In the genomic region with DNA sequence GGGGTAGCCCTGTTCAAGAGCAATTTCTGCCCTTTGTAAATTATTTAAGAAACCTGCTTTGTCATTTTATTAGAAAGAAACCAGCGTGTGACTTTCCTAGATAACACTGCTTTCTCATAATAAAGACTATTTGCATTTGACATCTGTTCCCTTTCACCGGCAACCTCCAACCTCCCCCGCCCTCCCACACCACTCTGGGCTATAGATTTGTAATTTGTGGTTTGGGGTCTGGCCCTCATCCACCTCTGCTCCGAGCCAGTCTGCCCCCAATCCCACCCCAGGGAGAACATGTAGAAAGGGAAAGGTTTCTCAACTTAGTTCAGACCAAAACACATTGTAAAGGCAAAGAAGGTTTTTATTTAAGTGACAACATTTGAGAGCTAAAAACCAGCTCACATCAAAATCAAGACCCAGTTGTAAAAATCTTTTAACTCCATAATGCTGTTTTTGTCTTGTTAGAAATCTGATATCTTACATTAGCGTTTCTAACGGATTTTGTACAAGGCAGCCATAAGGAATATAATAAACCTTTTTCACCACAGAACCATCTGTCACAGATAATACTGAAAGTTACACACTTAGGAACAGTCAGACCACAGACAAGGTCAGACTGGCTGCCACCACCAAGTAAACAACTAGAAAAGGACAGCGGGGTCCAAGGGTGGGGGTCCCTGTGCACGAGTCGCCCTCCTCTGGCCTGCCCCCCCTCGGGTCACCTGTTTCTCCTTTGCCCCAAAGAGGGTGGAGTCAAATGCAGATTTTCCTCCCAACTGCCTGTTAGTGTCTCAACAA, we compare ENCODE assay signal across 21 cellular contexts. TPM values are rescaled to one million over a fixed set of nuclear protein-coding genes. Genes with fewer than 3 reads are reported as not detected.
DNase-seq lines count a peak whose midpoint lies in the region; ATAC-seq, FAIRE-seq and TF ChIP-seq lines count a peak whose summit lies in the region.
"Had no signal": no experiment of that assay in that cellular context is flagged by ENCODE, and none has a peak within 500 bp of the region (broad histone marks: within the 10 kb centered on the region; RNA-seq: fewer than 3 reads in every experiment).

No MANE protein-coding gene starts in this region.

- H3K27ac ChIP-seq in K562 (ENCODE audit: extremely low read depth, low read depth, low read length) (no peak overlapping the region), osteoblast (ENCODE audit: low read depth, low read length) (no peak overlapping the region), substantia nigra (ENCODE audit: low read depth, low read length, poor library complexity, severe bottlenecking) (no peak overlapping the region)
- H3K27ac ChIP-seq: foreskin keratinocyte, neutrophil, SK-N-MC had no signal

- no peak overlapping the region for H2AFZ ChIP-seq in K562 (ENCODE audit: low read depth, low read length)
- no peak overlapping the region for H2AFZ ChIP-seq in osteoblast (ENCODE audit: low read length)

- no peaks in the 10 kb centered on the region for H3K27me3 ChIP-seq in K562 (ENCODE audit: control insufficient read depth in 2 of 2, insufficient read depth in 2 of 2, low read length in 2 of 2)
- peaks cover 4% of the 10 kb centered on the region for H3K27me3 ChIP-seq in osteoblast (ENCODE audit: insufficient read depth, low read length)

- H4K20me1 ChIP-seq in K562 (replicated peaks; ENCODE audit: control insufficient read depth, insufficient read depth, low read length) (no peaks in the 10 kb centered on the region), osteoblast (ENCODE audit: insufficient read depth, low read length) (no peaks in the 10 kb centered on the region)

- intact Hi-C loops in K562 (cut with micrococcal nuclease) = loop anchor here (10.0 kb wide), 1 partner anchor 194 kb away; a partner anchor contains a TSS

- ATAC-seq in K562 = no peak
- ATAC-seq: activated CD8-positive, alpha-beta T cell treated with anti-CD3 and anti-CD28 coated beads for 36 hours; foreskin keratinocyte had no signal

- H3K9me1 ChIP-seq in K562 (ENCODE audit: control insufficient read depth, insufficient read depth, low read length) = no peaks in the 10 kb centered on the region

- H3K4me2 ChIP-seq in K562 (ENCODE audit: insufficient read depth, low read length) = no peak overlapping the region
- H3K4me2 ChIP-seq in osteoblast (ENCODE audit: insufficient read depth, low read length) = no peak overlapping the region

- WGBS in K562 (ENCODE audit: insufficient coverage, low coverage, missing lambda C conversion rate) = 4% methylated on average over 9 of the region's 10 CpGs

- no peaks in the 10 kb centered on the region for H3K9me3 ChIP-seq in K562 (replicated peaks; ENCODE audit: control insufficient read depth, insufficient read depth, low read depth, low read length)
- H3K9me3 ChIP-seq in osteoblast (ENCODE audit: low read depth, low read length) = no peaks in the 10 kb centered on the region
- H3K9me3 ChIP-seq: neutrophil had no signal

- no peaks in the 10 kb centered on the region for H3K36me3 ChIP-seq in K562 (ENCODE audit: control insufficient read depth, insufficient read depth, low read length)
- peaks cover 17% of the 10 kb centered on the region for H3K36me3 ChIP-seq in osteoblast (ENCODE audit: insufficient read depth, low read length)

- no peak overlapping the region; a peak in 1 of 4 replicates for H3K9ac ChIP-seq in K562 (ENCODE audit: insufficient read depth in 1 of 2, low read depth in 2 of 2, low read length in 2 of 2)

- no peaks in the 10 kb centered on the region for H3K79me2 ChIP-seq in K562 (ENCODE audit: control insufficient read depth, insufficient read depth, low read length)
- no peaks in the 10 kb centered on the region for H3K79me2 ChIP-seq in osteoblast (ENCODE audit: insufficient read depth, low read length)

- POLR2A ChIA-PET in K562 (lab: Yijun Ruan, JAX) = interaction anchor here (0.6 kb wide), 1 partner anchor 52 kb away, joined by 3 read pairs; no protein-coding TSS in a partner anchor

- FAIRE-seq in GM18507 (lab: Jason Lieb, UNC) (peak; percentile 53), K562 (lab: Jason Lieb, UNC) (no peak)

- in situ Hi-C loops in K562 (cut with MboI) = no loop called here

- TF ChIP-seq CTCF in K562 (IDR thresholded peaks at IDR 0.05 in 2 of 3, conservative IDR thresholded peaks at IDR 0.05 in 1 of 3; ENCODE audit: insufficient read depth in 2 of 3, low read depth in 1 of 3, low read length in 3 of 3) = no peak
- TF ChIP-seq CTCF in osteoblast (IDR thresholded peaks at IDR 0.05; ENCODE audit: extremely low read depth, low read depth, low read length) = no peak

- H3K4me1 ChIP-seq in K562 (replicated peaks in 1 of 2; ENCODE audit: control insufficient read depth in 2 of 2, insufficient read depth in 2 of 2, low read length in 2 of 2) (peaks cover 6 to 17% of the 10 kb centered on the region in 2 experiments; a peak in 4 of 5 replicates), osteoblast (ENCODE audit: insufficient read depth, low read length) (peaks cover 7% of the 10 kb centered on the region)
- H3K4me1 ChIP-seq: foreskin keratinocyte had no signal

- TF ChIP-seq POLR2A in K562 (conservative IDR thresholded peaks at IDR 0.05) = no peak

- BruUV-seq in K562 (replicated peaks; lab: Mats Ljungman, UMichigan) = no TSS peak

- no peak for DNase-seq in GM18507 (ENCODE audit: extremely low spot score, insufficient read length, low read depth)
- DNase-seq in NCI-H146 (lab: John Stamatoyannopoulos, UW) = peak; percentile 55
- peak in 1 of 4 experiments; percentile 13 for DNase-seq in K562 (ENCODE audit: extremely low read depth in 1 of 4, low spot score in 3 of 4)
- DNase-seq in osteoblast (ENCODE audit: insufficient read length, low spot score, missing footprints) = peak; percentile 47
- DNase-seq in amniotic stem cell (lab: John Stamatoyannopoulos, UW) = no peak
- DNase-seq in germinal center (ENCODE audit: low spot score) = no peak
- DNase-seq in substantia nigra (lab: John Stamatoyannopoulos, UW) = no peak
- DNase-seq: activated CD8-positive, alpha-beta T cell treated with anti-CD3 and anti-CD28 coated beads for 36 hours; cerebellar nuclear complex; DND-41; endodermal cell; foreskin keratinocyte; mesenchymal stem cell; NCI-H446; stimulated activated CD4-positive, alpha-beta T cell treated with anti-CD3 and anti-CD28 coated beads, Interleukin-2, amount 100 ng/mL, for 48 hours had no signal

- CTCF ChIA-PET in K562 (lab: Yijun Ruan, JAX; ENCODE audit: low intra/inter-chr PET ratio) = no interaction called here

- no peak for TF ChIP-seq RAD21 in K562 (CRISPR knock-in tag; conservative IDR thresholded peaks at IDR 0.05 in 1 of 2, IDR thresholded peaks at IDR 0.05 in 1 of 2)

- no peak for TF ChIP-seq EP300 in K562 (IDR thresholded peaks at IDR 0.05; ENCODE audit: low read length)

- no peak overlapping the region for H3K4me3 ChIP-seq in K562
- H3K4me3 ChIP-seq in osteoblast (ENCODE audit: insufficient read depth, low read length) = no peak overlapping the region
- H3K4me3 ChIP-seq: SK-N-MC had no signal

TF ChIP-seq in K562, 482 proteins besides CTCF, POLR2A, EP300 and RAD21 (continues in another document):
- TF ChIP-seq DPF2 (IDR thresholded peaks at IDR 0.05) (0 out of 2 replicates have a peak, but pooled peaks have one; percentile 24), POLR2G (IDR thresholded peaks at IDR 0.05; ENCODE audit: low read depth, low read length) (no peak), MYC (IDR thresholded peaks at IDR 0.05; ENCODE audit: low read depth, low read length) (no peak), MYC (CRISPR knock-in tag; IDR thresholded peaks at IDR 0.05; ENCODE audit: borderline replicate concordance, low read depth) (no peak), ARID1B (IDR thresholded peaks at IDR 0.05) (peak; percentile 72), POU5F1 (IDR thresholded peaks at IDR 0.05; ENCODE audit: borderline replicate concordance, low read depth, low read length, partially characterized antibody) (no peak), MCM2 (IDR thresholded peaks at IDR 0.05; ENCODE audit: low read depth) (no peak), ELF4 (CRISPR knock-in tag; IDR thresholded peaks at IDR 0.05) (no peak)

RNA-seq across cellular contexts. Expression of a gene that starts 6.9 kb away (rescaled TPM):
- 6.0 and 11.9 TPM in 2 replicates for total RNA-seq in K562 (2011; cell fraction: chromatin; rRNA removed; ENCODE audit: low replicate concordance)
- total RNA-seq in K562 (2011; cell fraction: nucleolus; rRNA removed) = 11.2 and 12.5 TPM in 2 replicates
- 8.7 and 11.7 TPM in 2 replicates for total RNA-seq in K562 (2011; cell fraction: nucleoplasm; rRNA removed)
- total RNA-seq in K562 (2014; rRNA removed) (11.5 and 12.9 TPM in 2 replicates), K562 (2014; rRNA removed; fragmentation: Illumina TruSeq; extraction: Trizol) (5.1 and 5.3 TPM in 2 replicates), K562 (2015; rRNA removed; fragmentation: Illumina TruSeq; extraction: Trizol) (5.1 and 7.2 TPM in 2 replicates), K562 (2021) (13.4 and 16.0 TPM in 2 replicates), osteoblast (3.5 and 5.1 TPM in 2 replicates)
- polyA plus RNA-seq in K562 (2011; rRNA removed) (5.9 and 10.2 TPM in 2 replicates), K562 (2014; fragmentation: Illumina TruSeq; extraction: Trizol) (9.4 and 13.5 TPM in 2 replicates), K562 (2014; fragmentation: Nextera tagmentation; extraction: Ambion mirVana) (1 to 10 TPM; 1.1 to 2.1 TPM), K562 (2014; rRNA removed) (15.4 and 16.7 TPM in 2 replicates)
- polyA plus RNA-seq in K562 (2011; cell fraction: cytosol; rRNA removed) = 5.3 and 15.1 TPM in 2 replicates
- polyA plus RNA-seq in K562 (2011; cell fraction: nucleus; rRNA removed) = 10.6 and 22.8 TPM in 2 replicates
- polyA plus RNA-seq in K562 (2012) = 10.5 and 14.1 TPM in 2 replicates
- 1.1 and 3.5 TPM in 2 replicates for polyA minus RNA-seq in K562 (2011; rRNA and poly(A)+ RNA removed)
- 2.5 and 2.6 TPM in 2 replicates for polyA minus RNA-seq in K562 (2011; cell fraction: cytosol; rRNA and poly(A)+ RNA removed)
- 3.4 and 4.3 TPM in 2 replicates for polyA minus RNA-seq in K562 (2011; cell fraction: nucleus; rRNA and poly(A)+ RNA removed)
- total RNA-seq: sciatic nerve had no signal

RNA-seq across cellular contexts. Expression of a gene that starts 16.2 kb away (rescaled TPM):
- not detected in 2 replicates for total RNA-seq in K562 (2011; cell fraction: chromatin; rRNA removed; ENCODE audit: low replicate concordance)
- total RNA-seq in K562 (2011; cell fraction: nucleolus; rRNA removed) = not detected in 2 replicates
- not detected in 2 replicates for total RNA-seq in K562 (2011; cell fraction: nucleoplasm; rRNA removed)
- total RNA-seq in K562 (2014; rRNA removed) = not detected in 2 replicates
- total RNA-seq in K562 (2014; rRNA removed; fragmentation: Illumina TruSeq; extraction: Trizol) = not detected in 2 replicates
- total RNA-seq in K562 (2015; rRNA removed; fragmentation: Illumina TruSeq; extraction: Trizol) = not detected in 2 replicates
- not detected in 2 replicates for total RNA-seq in K562 (2021)
- not detected in 2 replicates for polyA plus RNA-seq in K562 (2011; rRNA removed)
- not detected in 2 replicates for polyA plus RNA-seq in K562 (2011; cell fraction: cytosol; rRNA removed)
- polyA plus RNA-seq in K562 (2011; cell fraction: nucleus; rRNA removed) = not detected in 2 replicates
- not detected in 2 replicates for polyA plus RNA-seq in K562 (2012)
- not detected in 2 replicates for polyA plus RNA-seq in K562 (2014; fragmentation: Illumina TruSeq; extraction: Trizol)
- polyA plus RNA-seq in K562 (2014; fragmentation: Nextera tagmentation; extraction: Ambion mirVana) = not detected
- polyA plus RNA-seq in K562 (2014; rRNA removed) = not detected in 2 replicates
- polyA minus RNA-seq in K562 (2011; rRNA and poly(A)+ RNA removed) = not detected in 2 replicates
- not detected in 2 replicates for polyA minus RNA-seq in K562 (2011; cell fraction: cytosol; rRNA and poly(A)+ RNA removed)
- not detected in 2 replicates for polyA minus RNA-seq in K562 (2011; cell fraction: nucleus; rRNA and poly(A)+ RNA removed)
- total RNA-seq in osteoblast = not detected in 2 replicates
- total RNA-seq: activated CD8-positive, alpha-beta T cell treated with anti-CD3 and anti-CD28 coated beads for 36 hours; activated T-helper 1 cell treated with anti-CD3 and anti-CD28 coated beads, Interleukin-12 subunit alpha, Interleukin-12 subunit beta, Interleukin-2, Interleukin-4 antibody, amounts not matched to agents 30 ng/mL and 10 ng/mL and 1 ng/mL, durations not matched to agents 14 hours and 24 hours and 36 hours; endodermal cell; foreskin keratinocyte; sciatic nerve; temporal lobe had no signal
- polyA plus RNA-seq: BJ, foreskin keratinocyte had no signal

Comparison
In these comparisons a context has a peak if more than half of its experiments do, and no peak if none do; other contexts are left out.
1. DNase-seq: peak in NCI-H146 (single experiment) and osteoblast (single experiment); none in GM18507 (single experiment), amniotic stem cell (single experiment), germinal center (single experiment) and substantia nigra (0 of 49).